In genomic region chr2:105294844-105295481, GRCh38 we compare ENCODE assay signal across 8 cellular contexts.
DNase-seq lines count a peak whose midpoint lies in the region; ATAC-seq and TF ChIP-seq lines count a peak whose summit lies in the region.

No MANE protein-coding gene starts in this region.

- no peak for ATAC-seq in HG03097 (IDR thresholded peaks at IDR 0.05; ENCODE audit: low FRiP score, unreplicated experiment)

- H3K27ac ChIP-seq in WERI-Rb-1: no peak overlapping the region

- H3K27me3 ChIP-seq in Loucy (ENCODE audit: insufficient read depth, low read length, poor library complexity, severe bottlenecking): no peaks in the 10 kb centered on the region
- no peaks in the 10 kb centered on the region for H3K27me3 ChIP-seq in WERI-Rb-1 (ENCODE audit: insufficient read depth, low read depth, severe bottlenecking)

- H4K20me1 ChIP-seq in Loucy (ENCODE audit: insufficient read depth, low read length, poor library complexity, severe bottlenecking): no peaks in the 10 kb centered on the region

- peak; percentile 91 for DNase-seq in Ammon's horn (ENCODE audit: low spot score)
- peak; percentile 61 for DNase-seq in GM13976 (ENCODE audit: low spot score)
- peak; percentile 70 for DNase-seq in WERI-Rb-1
- DNase-seq in fibroblast of peridontal ligament (ENCODE audit: extremely low read depth): peak; percentile 82
- DNase-seq in nucleus accumbens (lab: John Stamatoyannopoulos, UW): peak in 49 of 56 donors; percentile 4 to 74 (median 51)
- no peak for DNase-seq in NK-92 treated with Interleukin-12 subunit alpha and Interleukin-12 subunit beta, amount 100 ng/mL, for 24 hours (lab: John Stamatoyannopoulos, UW)

- no peak overlapping the region for H2AFZ ChIP-seq in Loucy (ENCODE audit: low read length)

- in situ Hi-C loops in GM13976 (cut with MboI; ENCODE audit: low sequenced_read_pairs, unreplicated experiment): no loop called here

- H3K9me3 ChIP-seq in Loucy (ENCODE audit: insufficient read depth, low read depth, low read length) (no peaks in the 10 kb centered on the region), WERI-Rb-1 (ENCODE audit: severe bottlenecking) (no peaks in the 10 kb centered on the region)

- peaks cover 7% of the 10 kb centered on the region for H3K79me2 ChIP-seq in Loucy (ENCODE audit: insufficient read depth, low read length)

- no peaks in the 10 kb centered on the region for H3F3A ChIP-seq in Loucy (ENCODE audit: low read depth)

- H3K36me3 ChIP-seq in Loucy (ENCODE audit: insufficient read depth, low read length) (peaks cover 85% of the 10 kb centered on the region), WERI-Rb-1 (peaks cover 54% of the 10 kb centered on the region)

- no peak overlapping the region for H3K9ac ChIP-seq in Loucy (ENCODE audit: low read depth, low read length, poor library complexity, severe bottlenecking)

- H3K4me3 ChIP-seq in Loucy (ENCODE audit: low read length, poor library complexity, severe bottlenecking) (no peak overlapping the region), WERI-Rb-1 (ENCODE audit: low read depth, low read length) (no peak overlapping the region)

- H3K4me2 ChIP-seq in Loucy (ENCODE audit: low read depth, low read length, poor library complexity, severe bottlenecking): no peak overlapping the region

- TF ChIP-seq CTCF in GM13976 (IDR thresholded peaks at IDR 0.05; ENCODE audit: borderline replicate concordance, control extremely low read depth, extremely low read depth, insufficient read depth, missing control alignments) (peak; percentile 39), Loucy (conservative IDR thresholded peaks at IDR 0.05; ENCODE audit: low read length) (peak; percentile 72), WERI-Rb-1 (IDR thresholded peaks at IDR 0.05; ENCODE audit: low read depth, low read length) (peak; percentile 63)

- H3K9me2 ChIP-seq in Loucy (replicated peaks; ENCODE audit: low read depth, low read length): no peaks in the 10 kb centered on the region

- no peaks in the 10 kb centered on the region for H3K4me1 ChIP-seq in Loucy (ENCODE audit: insufficient read depth, low read length, poor library complexity, severe bottlenecking)
